Comparison of ENCODE assay signal across 8 cellular contexts in the genomic region with DNA sequence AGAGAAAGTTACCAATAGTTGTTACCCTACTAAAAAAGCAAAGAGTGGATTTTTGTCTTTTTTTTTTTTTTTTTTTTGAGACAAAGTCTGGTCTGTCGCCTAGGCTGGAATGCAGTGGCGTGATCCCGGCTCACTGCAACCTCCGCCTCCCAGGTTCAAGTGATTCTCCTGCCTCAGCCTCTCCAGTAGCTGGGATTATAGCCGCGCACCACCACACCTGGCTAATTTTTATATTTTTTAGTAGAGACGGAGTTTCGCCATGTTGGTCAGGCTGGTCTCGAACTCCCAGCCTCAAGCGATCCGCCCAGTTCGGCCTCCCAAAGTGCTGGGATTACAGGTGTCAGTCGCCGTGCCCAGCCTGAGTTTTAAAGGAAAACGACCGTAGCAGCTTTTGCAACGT. TPM values are rescaled to one million over a fixed set of nuclear protein-coding genes. Genes with fewer than 3 reads are reported as not detected.
A peak's percentile ranks its signal among the peaks of the same experiment; 100 is the strongest.
DNase-seq lines count a peak whose midpoint lies in the region; ATAC-seq, FAIRE-seq and TF ChIP-seq lines count a peak whose summit lies in the region.
"Not testable (repeated sequence)": the region's sequence is repeated elsewhere in the genome, so short reads cannot be mapped to it uniquely, and the experiment has no call there.

No MANE protein-coding gene starts in this region.

- not testable (repeated sequence) for H3K56ac ChIP-seq in H9 (ENCODE audit: insufficient read length, low read depth, low read length)

- WGBS in A549 (ENCODE audit: missing lambda C conversion rate), result 86% methylated on average over 17 of the region's 17 CpGs
- no CpG with 5 or more reads among the region's 17 CpGs for WGBS in H9 (ENCODE audit: extremely low coverage, insufficient read length, low lambda C conversion rate)

- not testable (repeated sequence) for TF ChIP-seq CTCF in A549 (IDR thresholded peaks at IDR 0.05); H9 (conservative IDR thresholded peaks at IDR 0.05); PC-3 (conservative IDR thresholded peaks at IDR 0.05; ENCODE audit: low read depth, low read length); choroid plexus epithelial cell (conservative IDR thresholded peaks at IDR 0.05; ENCODE audit: low read depth, low read length); left ventricle myocardium inferior (IDR thresholded peaks at IDR 0.05; ENCODE audit: borderline replicate concordance)

- H3T11ph ChIP-seq in H9 (ENCODE audit: low read length), result not testable (repeated sequence)

- H2BK120ac ChIP-seq in H9 (ENCODE audit: low read depth, low read length, poor library complexity, severe bottlenecking), result not testable (repeated sequence)

- peak overlapping the region; percentile 93 for H3K4me2 ChIP-seq in A549
- H3K4me2 ChIP-seq in H9 (ENCODE audit: insufficient read depth, insufficient read length, low read length), result peak overlapping the region; percentile 79
- H3K4me2 ChIP-seq in PC-3 (ENCODE audit: low read length), result peak overlapping the region; percentile 97

- FAIRE-seq in A549 (lab: Jason Lieb, UNC), result not testable (repeated sequence)

- H3K9me3 Mint-ChIP-seq in H9; activated T-cell treated with anti-CD3 and anti-CD28 coated beads, Interleukin-2, amount 50 U/mL, for 72 hours; naive thymus-derived CD4-positive, alpha-beta T cell; stimulated activated effector memory CD8-positive, alpha-beta T cell treated with anti-CD3 and anti-CD28 coated beads, Interleukin-12 subunit alpha, Interleukin-12 subunit beta, amount 100 ng/mL, for 72 hours: not testable (repeated sequence)

- peak overlapping the region; percentile 84 for H3K4me3 ChIP-seq in A549
- H3K4me3 ChIP-seq in PC-3 (ENCODE audit: low read length), result peak overlapping the region; percentile 85
- peak overlapping the region; percentile 93 for H3K4me3 ChIP-seq in choroid plexus epithelial cell (ENCODE audit: low read depth, low read length)
- H3K4me3 ChIP-seq in left ventricle myocardium inferior, result peak overlapping the region; percentile 70
- H3K4me3 ChIP-seq in naive thymus-derived CD4-positive, alpha-beta T cell (ENCODE audit: low read length), result peak overlapping the region; percentile 85

- not testable (repeated sequence) for ATAC-seq in A549; PC-3; activated T-cell treated with anti-CD3 and anti-CD28 coated beads, Interleukin-2, amount 50 U/mL, for 72 hours (replicated peaks in 1 of 2); naive thymus-derived CD4-positive, alpha-beta T cell; stimulated activated effector memory CD8-positive, alpha-beta T cell treated with anti-CD3 and anti-CD28 coated beads, Interleukin-12 subunit alpha, Interleukin-12 subunit beta, amount 100 ng/mL, for 72 hours

- H3K4me1 ChIP-seq in A549, result peaks cover 13% of the 10 kb centered on the region
- not testable (repeated sequence) for H3K4me1 ChIP-seq in H9 (ENCODE audit: insufficient read depth, low read length)
- H3K4me1 ChIP-seq in PC-3 (ENCODE audit: insufficient read depth, low read length), result peaks cover 12% of the 10 kb centered on the region
- peaks cover 84% of the 10 kb centered on the region for H3K4me1 ChIP-seq in left ventricle myocardium inferior
- H3K4me1 ChIP-seq in naive thymus-derived CD4-positive, alpha-beta T cell (ENCODE audit: control insufficient read depth in 2 of 2, insufficient read depth in 2 of 2, low read length in 2 of 2), result peaks cover 21 to 22% of the 10 kb centered on the region in 2 donors

- not testable (repeated sequence) for H3K79me1 ChIP-seq in H9 (ENCODE audit: insufficient read depth, low read depth, low read length, poor library complexity, severe bottlenecking)

- not testable (repeated sequence) for H2BK12ac ChIP-seq in H9 (ENCODE audit: insufficient read length, low read depth, low read length)

- not testable (repeated sequence) for H3K27ac ChIP-seq in A549; H9 (ENCODE audit: insufficient read length, low read depth, low read length); PC-3 (ENCODE audit: low read length)
- peak overlapping the region; percentile 92 for H3K27ac ChIP-seq in left ventricle myocardium inferior (replicated peaks)
- H3K27ac ChIP-seq in naive thymus-derived CD4-positive, alpha-beta T cell (ENCODE audit: low read depth, low read length), result peak overlapping the region; percentile 96

- not testable (repeated sequence) for H4K91ac ChIP-seq in H9 (ENCODE audit: insufficient read length, low read depth, low read length)

- H3F3A ChIP-seq in PC-3 (ENCODE audit: low read length, unreplicated experiment), result not testable (repeated sequence)

- not testable (repeated sequence) for H4K5ac ChIP-seq in H9 (ENCODE audit: insufficient read length, low read depth, low read length)

- not testable (repeated sequence) for H3K4ac ChIP-seq in H9 (ENCODE audit: low read depth, low read length)

- H2BK15ac ChIP-seq in H9 (ENCODE audit: low read depth, low read length), result not testable (repeated sequence)

- not testable (repeated sequence) for H4K8ac ChIP-seq in H9 (replicated peaks; ENCODE audit: insufficient read length, low read depth, low read length)

- CTCF ChIA-PET in A549 (lab: Yijun Ruan, JAX), result interaction anchor here (0.6 kb wide), 1 partner anchor 53 kb away, joined by 3 read pairs; no protein-coding TSS in a partner anchor
- CTCF ChIA-PET in PC-3 (lab: Charles Lee), result not testable (repeated sequence)
- CTCF ChIA-PET in naive thymus-derived CD4-positive, alpha-beta T cell (lab: Charles Lee), result interaction anchor here (0.8 kb wide), 1 partner anchor 874 kb away, joined by 3 read pairs; no protein-coding TSS in a partner anchor

- not testable (repeated sequence) for H3K27me3 Mint-ChIP-seq in H9 (ENCODE audit: low read depth); activated T-cell treated with anti-CD3 and anti-CD28 coated beads, Interleukin-2, amount 50 U/mL, for 72 hours (ENCODE audit: low read depth); naive thymus-derived CD4-positive, alpha-beta T cell

- not testable (repeated sequence) for DNase-seq in A549 (ENCODE audit: low read depth in 1 of 2, low spot score in 1 of 2); H9; PC-3; activated T-cell treated with anti-CD3 and anti-CD28 coated beads, Interleukin-2, amount 50 U/mL, for 72 hours; choroid plexus epithelial cell (ENCODE audit: low read depth); left ventricle myocardium inferior; naive thymus-derived CD4-positive, alpha-beta T cell; stimulated activated effector memory CD8-positive, alpha-beta T cell treated with anti-CD3 and anti-CD28 coated beads, Interleukin-12 subunit alpha, Interleukin-12 subunit beta, amount 100 ng/mL, for 72 hours (ENCODE audit: low spot score in 2 of 2)

- peaks cover 0 to 21% (median 13%) of the 10 kb centered on the region in 3 experiments for H3K36me3 Mint-ChIP-seq in H9 (ENCODE audit: insufficient read depth in 1 of 3, low read depth in 3 of 3)
- H3K36me3 Mint-ChIP-seq in activated T-cell treated with anti-CD3 and anti-CD28 coated beads, Interleukin-2, amount 50 U/mL, for 72 hours (ENCODE audit: insufficient read depth in 2 of 2), result peaks cover 5 to 11% of the 10 kb centered on the region in 2 donors
- H3K36me3 Mint-ChIP-seq in naive thymus-derived CD4-positive, alpha-beta T cell, result not testable (repeated sequence)
- peaks cover 54% of the 10 kb centered on the region for H3K36me3 Mint-ChIP-seq in stimulated activated effector memory CD8-positive, alpha-beta T cell treated with anti-CD3 and anti-CD28 coated beads, Interleukin-12 subunit alpha, Interleukin-12 subunit beta, amount 100 ng/mL, for 72 hours

- not testable (repeated sequence) for TF ChIP-seq POLR2A in A549 (IDR thresholded peaks at IDR 0.05; ENCODE audit: low read length)

- peak overlapping the region; percentile 99 to 100 for H3K4me3 Mint-ChIP-seq in H9
- peak overlapping the region; percentile 96 to 99 for H3K4me3 Mint-ChIP-seq in activated T-cell treated with anti-CD3 and anti-CD28 coated beads, Interleukin-2, amount 50 U/mL, for 72 hours
- H3K4me3 Mint-ChIP-seq in naive thymus-derived CD4-positive, alpha-beta T cell, result peak overlapping the region; percentile 73 to 99 (median 97)
- H3K4me3 Mint-ChIP-seq in stimulated activated effector memory CD8-positive, alpha-beta T cell treated with anti-CD3 and anti-CD28 coated beads, Interleukin-12 subunit alpha, Interleukin-12 subunit beta, amount 100 ng/mL, for 72 hours, result peak overlapping the region; percentile 95

- intact Hi-C loops in PC-3 (cut with micrococcal nuclease), result loop anchor here (5.0 kb wide), 1 partner anchor 205 kb away; a partner anchor contains a TSS
- intact Hi-C loops in left ventricle myocardium inferior (cut with micrococcal nuclease), result not testable (repeated sequence)
- intact Hi-C loops in naive thymus-derived CD4-positive, alpha-beta T cell (cut with micrococcal nuclease), result loop anchor here in 1 of 2 donors (10.0 kb wide), 1 partner anchor 1712 kb away; a partner anchor contains a TSS

- H3K79me2 ChIP-seq in H9 (ENCODE audit: insufficient read depth, low read length) (peaks cover 33% of the 10 kb centered on the region; the same call in 1 of the 2 replicates), PC-3 (ENCODE audit: low read length) (peaks cover 97% of the 10 kb centered on the region)

- H3K4me1 Mint-ChIP-seq in H9, result peaks cover 12 to 17% of the 10 kb centered on the region in 2 experiments
- peaks cover 73% of the 10 kb centered on the region for H3K4me1 Mint-ChIP-seq in activated T-cell treated with anti-CD3 and anti-CD28 coated beads, Interleukin-2, amount 50 U/mL, for 72 hours (ENCODE audit: low read depth)
- peaks cover 44 to 93% (median 77%) of the 10 kb centered on the region in 7 donors for H3K4me1 Mint-ChIP-seq in naive thymus-derived CD4-positive, alpha-beta T cell
- H3K4me1 Mint-ChIP-seq in stimulated activated effector memory CD8-positive, alpha-beta T cell treated with anti-CD3 and anti-CD28 coated beads, Interleukin-12 subunit alpha, Interleukin-12 subunit beta, amount 100 ng/mL, for 72 hours, result peaks cover 49% of the 10 kb centered on the region

- H2AK5ac ChIP-seq in H9 (ENCODE audit: insufficient read length, low read length), result not testable (repeated sequence)

- not testable (repeated sequence) for H4K20me1 ChIP-seq in H9 (ENCODE audit: control insufficient read depth, insufficient read depth, insufficient read length); PC-3 (ENCODE audit: low read length)

- not testable (repeated sequence) for H3K9me3 ChIP-seq in A549; H9 (ENCODE audit: control insufficient read depth, low read depth, low read length); PC-3 (ENCODE audit: low read length); left ventricle myocardium inferior (replicated peaks); naive thymus-derived CD4-positive, alpha-beta T cell (ENCODE audit: control insufficient read depth in 2 of 3, low read length in 3 of 3)

- not testable (repeated sequence) for H3K18ac ChIP-seq in H9 (ENCODE audit: insufficient read length, low read depth, low read length)

- not testable (repeated sequence) for H3K23ac ChIP-seq in H9 (ENCODE audit: insufficient read length, low read depth, low read length)

- peaks cover 16% of the 10 kb centered on the region for H3K36me3 ChIP-seq in PC-3 (ENCODE audit: low read depth, low read length)
- H3K36me3 ChIP-seq in left ventricle myocardium inferior; naive thymus-derived CD4-positive, alpha-beta T cell (ENCODE audit: control insufficient read depth in 2 of 3, insufficient read depth in 3 of 3, low read length in 3 of 3): not testable (repeated sequence)

- H3K9ac ChIP-seq in H9 (ENCODE audit: extremely low read depth, insufficient read length, low read length), result not testable (repeated sequence)
- H3K9ac ChIP-seq in PC-3 (ENCODE audit: low read length), result peak overlapping the region; percentile 93

- not testable (repeated sequence) for H3K23me2 ChIP-seq in H9 (ENCODE audit: insufficient read length, low read depth, low read length, poor library complexity, severe bottlenecking)

- TF ChIP-seq RAD21 in A549 (conservative IDR thresholded peaks at IDR 0.05 in 1 of 2, IDR thresholded peaks at IDR 0.05 in 1 of 2), result not testable (repeated sequence)

- not testable (repeated sequence) for BruUV-seq in PC-3 (replicated peaks; lab: Mats Ljungman, UMichigan)

- POLR2A ChIA-PET in A549 (lab: Yijun Ruan, JAX), result interaction anchor here (2.8 kb wide), 1 partner anchor 14 kb away, joined by 15 read pairs; a partner anchor contains a TSS
- POLR2A ChIA-PET in PC-3 (lab: Charles Lee; ENCODE audit: unreplicated experiment), result not testable (repeated sequence)
- POLR2A ChIA-PET in naive thymus-derived CD4-positive, alpha-beta T cell (lab: Charles Lee), result interaction anchor here (1.2 to 9.1 kb wide), 4 partner anchors 8 to 874 kb away, joined by 10 to 108 read pairs (median 20); a partner anchor contains a TSS

- not testable (repeated sequence) for TF ChIP-seq EP300 in A549 (IDR thresholded peaks at IDR 0.05)

- not testable (repeated sequence) for H3K27ac Mint-ChIP-seq in H9
- H3K27ac Mint-ChIP-seq in activated T-cell treated with anti-CD3 and anti-CD28 coated beads, Interleukin-2, amount 50 U/mL, for 72 hours, result peak overlapping the region; percentile 99
- peak overlapping the region in 8 of 9 donors; percentile 95 to 100 (median 99) for H3K27ac Mint-ChIP-seq in naive thymus-derived CD4-positive, alpha-beta T cell
- H3K27ac Mint-ChIP-seq in stimulated activated effector memory CD8-positive, alpha-beta T cell treated with anti-CD3 and anti-CD28 coated beads, Interleukin-12 subunit alpha, Interleukin-12 subunit beta, amount 100 ng/mL, for 72 hours, result peak overlapping the region; percentile 97

- H2BK5ac ChIP-seq in H9 (ENCODE audit: insufficient read length, low read length), result not testable (repeated sequence)

- not testable (repeated sequence) for H2AFZ ChIP-seq in H9 (ENCODE audit: low read length); PC-3 (ENCODE audit: low read length)

- H3K27me3 ChIP-seq in H9 (ENCODE audit: insufficient read depth, low read length); PC-3 (ENCODE audit: low read length); left ventricle myocardium inferior (ENCODE audit: low read depth); naive thymus-derived CD4-positive, alpha-beta T cell (ENCODE audit: control insufficient read depth in 2 of 2, insufficient read depth in 2 of 2, low read length in 2 of 2): not testable (repeated sequence)

- not testable (repeated sequence) for H3K14ac ChIP-seq in H9 (ENCODE audit: insufficient read depth, low read length)

- H2BK20ac ChIP-seq in H9 (ENCODE audit: low read depth, low read length, poor library complexity, severe bottlenecking), result not testable (repeated sequence)

- not testable (repeated sequence) for H3K9me2 ChIP-seq in PC-3 (replicated peaks; ENCODE audit: low read length)

RNA-seq across cellular contexts. Expression of a gene that starts 1.5 kb away (rescaled TPM):
- polyA plus RNA-seq in A549 (2011; rRNA removed), result 16.3 and 25.3 TPM in 2 replicates
- 4.8 and 4.9 TPM in 2 replicates for polyA plus RNA-seq in A549 (2012; cell fraction: cytosol; rRNA removed)
- polyA plus RNA-seq in A549 (2012; cell fraction: nucleus; rRNA removed), result 2.7 and 6.2 TPM in 2 replicates
- 10.6 to 11.7 TPM (median 11.0 TPM) in 3 replicates for polyA plus RNA-seq in A549 (2017; fragmentation: RNase III; extraction: RNeasy Plus Mini Kit Qiagen cat#74134 plus additional on column Dnase treatment)
- polyA minus RNA-seq in A549 (2011; rRNA and poly(A)+ RNA removed), result 4.2 and 5.8 TPM in 2 replicates
- total RNA-seq in H9 (2021), result 27.6 and 28.0 TPM in 2 replicates
- total RNA-seq in PC-3 (2014; rRNA removed), result 17.9 and 18.4 TPM in 2 replicates
- total RNA-seq in activated T-cell treated with anti-CD3 and anti-CD28 coated beads, Interleukin-2, amount 50 U/mL, for 72 hours, result 10 to 100 TPM; 22.5 to 29.0 TPM
- 9.0 TPM for total RNA-seq in left ventricle myocardium inferior
- 10 to 100 TPM; 10.3 to 19.2 (median 12.1) TPM for total RNA-seq in naive thymus-derived CD4-positive, alpha-beta T cell
- 1 to 10 TPM; 6.1 to 6.7 TPM for polyA plus RNA-seq in naive thymus-derived CD4-positive, alpha-beta T cell

RNA-seq across cellular contexts. Expression of a gene that starts 14.3 kb away (rescaled TPM):
- polyA plus RNA-seq in A549 (2011; rRNA removed) (172 and 202 TPM in 2 replicates), A549 (2017; fragmentation: RNase III; extraction: RNeasy Plus Mini Kit Qiagen cat#74134 plus additional on column Dnase treatment) (125 to 153 TPM (median 144 TPM) in 3 replicates)
- 70.0 and 73.8 TPM in 2 replicates for polyA plus RNA-seq in A549 (2012; cell fraction: cytosol; rRNA removed)
- 200 and 269 TPM in 2 replicates for polyA plus RNA-seq in A549 (2012; cell fraction: nucleus; rRNA removed)
- polyA minus RNA-seq in A549 (2011; rRNA and poly(A)+ RNA removed), result 131 and 163 TPM in 2 replicates
- total RNA-seq in H9 (2021) (206 and 214 TPM in 2 replicates), PC-3 (2014; rRNA removed) (98.7 and 112 TPM in 2 replicates), left ventricle myocardium inferior (48.6 TPM)
- 100 to 1,000 TPM; 245 TPM for total RNA-seq in activated T-cell treated with anti-CD3 and anti-CD28 coated beads, Interleukin-2, amount 50 U/mL, for 72 hours
- 100 to 1,000 TPM; 190 to 413 (median 372) TPM for total RNA-seq in naive thymus-derived CD4-positive, alpha-beta T cell
- polyA plus RNA-seq in naive thymus-derived CD4-positive, alpha-beta T cell, result 100 to 1,000 TPM in 1 of 2 donors, 10 to 100 TPM in 1; 86.3 to 113 TPM
